Comparison of ENCODE assay signal across 20 cellular contexts in the genomic region with DNA sequence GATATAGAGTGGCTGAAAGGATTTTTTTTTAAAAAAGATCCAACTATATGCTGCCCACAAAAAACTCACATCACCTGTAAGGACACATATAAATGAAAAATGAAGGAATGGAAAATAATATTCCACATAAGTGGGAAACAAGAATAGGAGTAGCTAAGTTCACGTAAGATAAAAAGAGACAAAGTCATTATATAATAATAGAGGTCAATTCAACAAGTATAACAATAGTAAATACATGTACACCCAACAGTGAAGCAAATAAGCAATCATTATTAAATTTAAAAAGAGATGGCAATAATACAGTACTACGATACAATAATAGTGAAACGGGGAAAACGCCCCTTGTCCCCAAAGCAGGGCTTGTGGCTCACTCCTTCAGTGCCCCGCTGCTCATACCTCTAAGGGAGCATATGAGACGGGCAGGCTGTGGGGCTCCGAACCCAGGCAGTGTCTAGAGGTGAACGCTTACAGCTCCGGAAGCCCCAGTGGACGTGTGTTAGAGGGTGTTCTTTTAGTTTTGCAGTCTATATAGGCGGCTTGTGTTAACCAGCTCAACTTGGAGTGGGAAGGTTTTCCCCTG. TPM values are rescaled to one million over a fixed set of nuclear protein-coding genes. Genes with fewer than 3 reads are reported as not detected.
DNase-seq lines count a peak whose midpoint lies in the region; TF ChIP-seq lines count a peak whose summit lies in the region.
"Had no signal": no experiment of that assay in that cellular context is flagged by ENCODE, and none has a peak within 500 bp of the region (broad histone marks: within the 10 kb centered on the region; RNA-seq: fewer than 3 reads in every experiment).

No MANE protein-coding gene starts in this region.

- no peak overlapping the region for H3K27ac Mint-ChIP-seq in endothelial cell (ENCODE audit: unreplicated experiment)
- H3K27ac Mint-ChIP-seq: HFFc6 had no signal

- H2BK5ac ChIP-seq in mesendoderm (ENCODE audit: low read length): no peak overlapping the region

- H3K9me3 ChIP-seq in left ventricle myocardium inferior (replicated peaks) (peaks cover 32% of the 10 kb centered on the region), thyroid gland (no peaks in the 10 kb centered on the region)

- intact Hi-C loops in left ventricle myocardium inferior (cut with micrococcal nuclease) (no loop called here), cardiac septum (cut with DNase I) (no loop called here), thyroid gland (cut with DNase I) (no loop called here)

- peaks cover 5% of the 10 kb centered on the region for H3K36me3 Mint-ChIP-seq in endothelial cell (ENCODE audit: low read depth, unreplicated experiment)

- H3K9ac ChIP-seq in mesendoderm (ENCODE audit: low read length): peak overlapping the region; percentile 63

- peak overlapping the region; percentile 80 for H3K56ac ChIP-seq in mesendoderm (ENCODE audit: low read length)

- no peak overlapping the region for H3K18ac ChIP-seq in mesendoderm (ENCODE audit: low read length)

- peak overlapping the region; percentile 17 for H3K4me3 Mint-ChIP-seq in endothelial cell (ENCODE audit: unreplicated experiment)
- H3K4me3 Mint-ChIP-seq: HFFc6 had no signal

- TF ChIP-seq CTCF in left ventricle myocardium inferior (IDR thresholded peaks at IDR 0.05; ENCODE audit: borderline replicate concordance) (no peak), endothelial cell (IDR thresholded peaks at IDR 0.05; ENCODE audit: unreplicated experiment) (no peak), thyroid gland (IDR thresholded peaks at IDR 0.05) (no peak), coronary artery (IDR thresholded peaks at IDR 0.05) (no peak)

- no peak overlapping the region for H2AK5ac ChIP-seq in mesendoderm (ENCODE audit: low read length)

- no CpG with 5 or more reads among the region's 11 CpGs for WGBS in mesendoderm (ENCODE audit: extremely low coverage, insufficient coverage, low lambda C conversion rate)
- 81 to 89% methylated on average over 11 of the region's 11 CpGs for WGBS in thyroid gland, 2 donors

- no peak overlapping the region for H2BK15ac ChIP-seq in mesendoderm (replicated peaks; ENCODE audit: low read depth)

- H3K9me3 Mint-ChIP-seq in endothelial cell (ENCODE audit: unreplicated experiment): no peaks in the 10 kb centered on the region

- H3K27me3 ChIP-seq in left ventricle myocardium inferior (ENCODE audit: low read depth) (peaks cover 4% of the 10 kb centered on the region), mesendoderm (ENCODE audit: insufficient read depth, low read length, poor library complexity) (no peaks in the 10 kb centered on the region), thyroid gland (no peaks in the 10 kb centered on the region)

- peaks cover 4% of the 10 kb centered on the region for H3K4me1 Mint-ChIP-seq in endothelial cell (ENCODE audit: unreplicated experiment)

- H3K4me1 ChIP-seq in left ventricle myocardium inferior: no peaks in the 10 kb centered on the region
- H3K4me1 ChIP-seq in mesendoderm (ENCODE audit: control insufficient read depth, low read depth, low read length): no peaks in the 10 kb centered on the region
- no peaks in the 10 kb centered on the region for H3K4me1 ChIP-seq in thyroid gland

- H3K36me3 ChIP-seq in left ventricle myocardium inferior (no peaks in the 10 kb centered on the region), mesendoderm (ENCODE audit: control insufficient read depth, insufficient read depth, low read length) (no peaks in the 10 kb centered on the region), thyroid gland (no peaks in the 10 kb centered on the region)
- H3K36me3 ChIP-seq: MG63 had no signal

- H4K8ac ChIP-seq in mesendoderm (ENCODE audit: low read depth, low read length): no peak overlapping the region

- no peak for TF ChIP-seq POLR2A in thyroid gland (IDR thresholded peaks at IDR 0.05)

- H3K27me3 Mint-ChIP-seq in endothelial cell (ENCODE audit: unreplicated experiment): peaks cover 2% of the 10 kb centered on the region

- H4K5ac ChIP-seq in mesendoderm (ENCODE audit: low read length): no peak overlapping the region

- no peak overlapping the region for H2BK120ac ChIP-seq in mesendoderm (ENCODE audit: low read depth, low read length)

- H3K4me3 ChIP-seq in left ventricle myocardium inferior (no peak overlapping the region), mesendoderm (ENCODE audit: low read length) (peak overlapping the region; percentile 45), thyroid gland (replicated peaks in 1 of 3) (no peak overlapping the region), coronary artery (no peak overlapping the region)
- H3K4me3 ChIP-seq: MG63 had no signal

- no peak for DNase-seq in left ventricle myocardium inferior
- DNase-seq in cardiac septum (ENCODE audit: low spot score): no peak
- DNase-seq in endothelial cell (ENCODE audit: low spot score): no peak
- DNase-seq in mesendoderm: no peak
- DNase-seq in NCI-H446 treated with DMSO at 0.1 percent for 48 hours (lab: John Stamatoyannopoulos, UW): no peak
- no peak for DNase-seq in AG08395 (ENCODE audit: low spot score)
- no peak for DNase-seq in thyroid gland
- no peak for DNase-seq in coronary artery (ENCODE audit: low spot score)
- DNase-seq: 8988T, COR-L47, DMS53, HFFc6, MG63, NCI-H1105 treated with DMSO at 0.1 percent for 48 hours, NCI-H187, SHP77 treated with DMSO at 0.1 percent for 48 hours had no signal

- H3K4ac ChIP-seq in mesendoderm (ENCODE audit: low read depth, low read length): no peak overlapping the region

- no peak overlapping the region for H3K23ac ChIP-seq in mesendoderm (ENCODE audit: low read length)

- no peaks in the 10 kb centered on the region for H3K79me1 ChIP-seq in mesendoderm (ENCODE audit: low read length)

- no peaks in the 10 kb centered on the region for H3K79me2 ChIP-seq in mesendoderm (ENCODE audit: control insufficient read depth, insufficient read depth, low read length)

- H3K4me2 ChIP-seq in mesendoderm (ENCODE audit: low read length): peak overlapping the region; percentile 84

- H3K27ac ChIP-seq in left ventricle myocardium inferior (replicated peaks) (peak overlapping the region; percentile 22), mesendoderm (ENCODE audit: low read depth, low read length) (no peak overlapping the region), thyroid gland (no peak overlapping the region), coronary artery (no peak overlapping the region)
- H3K27ac ChIP-seq: C4-2B, HL-60 had no signal

RNA-seq across cellular contexts. Expression of a gene that starts 12.5 kb away (rescaled TPM):
- 38.5 TPM for total RNA-seq in left ventricle myocardium inferior
- 25.2 TPM for total RNA-seq in cardiac septum
- total RNA-seq in endothelial cell (ENCODE audit: unreplicated experiment): 24.3 TPM
- polyA plus RNA-seq in mesendoderm (2013, experiment 1 of 2): 0.51 TPM
- 0.41 TPM for polyA plus RNA-seq in mesendoderm (2013, experiment 2 of 2)
- total RNA-seq in thyroid gland: 10 to 100 TPM; 12.9 to 77.1 (median 34.3) TPM
- total RNA-seq: HFFc6 had no signal
- polyA plus RNA-seq: HepG2 had no signal

RNA-seq across cellular contexts. Expression of a gene that starts 38.9 kb away (rescaled TPM):
- total RNA-seq in left ventricle myocardium inferior: not detected
- not detected for total RNA-seq in cardiac septum
- 0.36 TPM for total RNA-seq in endothelial cell (ENCODE audit: unreplicated experiment)
- not detected for polyA plus RNA-seq in mesendoderm (2013, experiment 1 of 2)
- polyA plus RNA-seq in mesendoderm (2013, experiment 2 of 2): not detected
- under 1 TPM in 1 of 4 donors, not detected in 3; 0.50 TPM for total RNA-seq in thyroid gland
- total RNA-seq: HepG2, HFFc6, NCI-H460 had no signal
- polyA plus RNA-seq: HepG2 had no signal
